In genomic region chr9:121349009-121349408, GRCh38 we compare ENCODE assay signal across 25 cellular contexts. TPM values are rescaled to one million over a fixed set of nuclear protein-coding genes. Genes with fewer than 3 reads are reported as not detected.
A peak's percentile ranks its signal among the peaks of the same experiment; 100 is the strongest.
DNase-seq lines count a peak whose midpoint lies in the region; ATAC-seq and TF ChIP-seq lines count a peak whose summit lies in the region.
"Had no signal": no experiment of that assay in that cellular context is flagged by ENCODE, and none has a peak within 500 bp of the region (broad histone marks: within the 10 kb centered on the region; RNA-seq: fewer than 3 reads in every experiment).

No MANE protein-coding gene starts in this region.

- H3K4me3 Mint-ChIP-seq in nephron progenitor cell, result no peak overlapping the region
- H3K4me3 Mint-ChIP-seq: activated naive CD8-positive, alpha-beta T cell treated with anti-CD3 and anti-CD28 coated beads for 36 hours; naive B cell had no signal

- in situ Hi-C loops in astrocyte of the spinal cord (cut with HindIII; ENCODE audit: low sequenced_read_pairs), result no loop called here

- H3K27ac Mint-ChIP-seq in nephron progenitor cell, result peak overlapping the region; percentile 57
- H3K27ac Mint-ChIP-seq: activated naive CD8-positive, alpha-beta T cell treated with anti-CD3 and anti-CD28 coated beads for 36 hours; activated T-helper 2 cell treated with anti-CD3 and anti-CD28 coated beads, Interferon-gamma antibody, Interleukin-2, Interleukin-4, amounts not matched to agents 10 μg/mL and 5 μg/mL and 100 μg/mL, durations not matched to agents 14 hours and 24 hours and 36 hours had no signal

- H3K27me3 Mint-ChIP-seq in nephron progenitor cell (ENCODE audit: low read depth, poor library complexity), result peaks cover 12% of the 10 kb centered on the region
- H3K27me3 Mint-ChIP-seq: activated naive CD8-positive, alpha-beta T cell treated with anti-CD3 and anti-CD28 coated beads for 36 hours; naive B cell had no signal

- H3K27ac ChIP-seq in left ventricle myocardium inferior (replicated peaks), result peak overlapping the region; percentile 98
- peak overlapping the region; percentile 60 to 67 for H3K27ac ChIP-seq in tibial artery

- no peaks in the 10 kb centered on the region for H3K9me3 Mint-ChIP-seq in nephron progenitor cell
- H3K9me3 Mint-ChIP-seq: activated naive CD8-positive, alpha-beta T cell treated with anti-CD3 and anti-CD28 coated beads for 36 hours; activated T-helper 2 cell treated with anti-CD3 and anti-CD28 coated beads, Interferon-gamma antibody, Interleukin-2, Interleukin-4, amounts not matched to agents 10 μg/mL and 5 μg/mL and 100 μg/mL, durations not matched to agents 14 hours and 24 hours and 36 hours had no signal

- DNase-seq in left ventricle myocardium inferior (no peak), Right ventricle myocardium superior (no peak), astrocyte of the spinal cord (ENCODE audit: low read depth, low spot score) (peak; percentile 31), nephron progenitor cell (no peak), tibial artery (no peak), GOT3 (lab: John Stamatoyannopoulos, UW) (no peak), SK-N-DZ (ENCODE audit: low spot score) (no peak)
- DNase-seq: activated CD4-positive, alpha-beta T cell treated with anti-CD3 and anti-CD28 coated beads for 4 hours; activated naive CD8-positive, alpha-beta T cell treated with anti-CD3 and anti-CD28 coated beads for 36 hours; C1 segment of cervical spinal cord; Calu3; foreskin fibroblast; hypothalamus; lower lobe of right lung; MM.1S; naive B cell; NCI-H146; NCI-H2171 treated with DMSO at 0.1 percent for 48 hours; NCI-H69; pancreas; SHP77; stimulated activated CD4-positive, alpha-beta T cell treated with anti-CD3 and anti-CD28 coated beads, Interleukin-4, amount 100 ng/mL, for 24 hours had no signal

- H3K9me3 ChIP-seq in left ventricle myocardium inferior (replicated peaks) (no peaks in the 10 kb centered on the region), tibial artery (no peaks in the 10 kb centered on the region)
- H3K9me3 ChIP-seq: lower lobe of right lung, pancreas had no signal

- H3K27me3 ChIP-seq in left ventricle myocardium inferior (ENCODE audit: low read depth) (no peaks in the 10 kb centered on the region), tibial artery (no peaks in the 10 kb centered on the region)
- H3K27me3 ChIP-seq: pancreas had no signal

- H3K4me3 ChIP-seq in left ventricle myocardium inferior, result no peak overlapping the region
- H3K4me3 ChIP-seq in astrocyte of the spinal cord (ENCODE audit: low read depth, low read length), result no peak overlapping the region
- no peak overlapping the region for H3K4me3 ChIP-seq in tibial artery
- H3K4me3 ChIP-seq: lower lobe of right lung, pancreas, skin epidermis had no signal

- intact Hi-C loops in left ventricle myocardium inferior (cut with micrococcal nuclease), result no loop called here
- intact Hi-C loops in Right ventricle myocardium superior (cut with DNase I), result no loop called here
- intact Hi-C loops in tibial artery (cut with DNase I; ENCODE audit: low total_unique reads), result no loop called here

- H3K36me3 ChIP-seq in left ventricle myocardium inferior, result peaks cover 82% of the 10 kb centered on the region
- peaks cover 63 to 71% (median 70%) of the 10 kb centered on the region in 3 donors for H3K36me3 ChIP-seq in tibial artery
- H3K36me3 ChIP-seq: pancreas had no signal

- TF ChIP-seq CTCF in left ventricle myocardium inferior (IDR thresholded peaks at IDR 0.05; ENCODE audit: borderline replicate concordance), result no peak
- no peak for TF ChIP-seq CTCF in astrocyte of the spinal cord (IDR thresholded peaks at IDR 0.05; ENCODE audit: low read depth, low read length)
- TF ChIP-seq CTCF in nephron progenitor cell (IDR thresholded peaks at IDR 0.05), result no peak
- no peak for TF ChIP-seq CTCF in tibial artery (IDR thresholded peaks at IDR 0.05)

- ATAC-seq in Right ventricle myocardium superior (ENCODE audit: poor library complexity) (no peak), GM18511 (IDR thresholded peaks at IDR 0.05; ENCODE audit: unreplicated experiment) (no peak)
- ATAC-seq: lower lobe of right lung, pancreas had no signal

- peaks cover 8% of the 10 kb centered on the region for H3K4me1 Mint-ChIP-seq in nephron progenitor cell

- no peaks in the 10 kb centered on the region for H3K36me3 Mint-ChIP-seq in nephron progenitor cell (ENCODE audit: low read depth)

- H3K4me1 ChIP-seq in left ventricle myocardium inferior, result peaks cover 100% of the 10 kb centered on the region
- H3K4me1 ChIP-seq in tibial artery, result peaks cover 0 to 53% (median 35%) of the 10 kb centered on the region in 4 donors

RNA-seq across cellular contexts. Expression of gene STOM, which starts 21.0 kb away (rescaled TPM):
- total RNA-seq in left ventricle myocardium inferior (165 TPM), Right ventricle myocardium superior (155 TPM)
- polyA plus RNA-seq in SK-N-DZ (2014; cell fraction: cytosol; rRNA removed), result 0.09 TPM in 1 of 2 replicates, not detected in the other
- not detected in 2 replicates for polyA plus RNA-seq in SK-N-DZ (2014; cell fraction: nucleus; rRNA removed)
